ENCODE assay signal across 20 cellular contexts in genomic region chr16:56945847-56946527, GRCh38. TPM values are rescaled to one million over a fixed set of nuclear protein-coding genes. Genes with fewer than 3 reads are reported as not detected.
DNase-seq lines count a peak whose midpoint lies in the region; ATAC-seq, FAIRE-seq and TF ChIP-seq lines count a peak whose summit lies in the region.
"Had no signal": no experiment of that assay in that cellular context is flagged by ENCODE, and none has a peak within 500 bp of the region (broad histone marks: within the 10 kb centered on the region; RNA-seq: fewer than 3 reads in every experiment).

No MANE protein-coding gene starts in this region.

- no peaks in the 10 kb centered on the region for H3K9me2 ChIP-seq in MM.1S (replicated peaks; ENCODE audit: insufficient read depth, low read length)

- peaks cover 93% of the 10 kb centered on the region for H3F3A ChIP-seq in MM.1S (ENCODE audit: insufficient read depth, low read length)

- H3K27me3 ChIP-seq in MM.1S (replicated peaks; ENCODE audit: insufficient read depth, low read length) (no peaks in the 10 kb centered on the region), uterus (no peaks in the 10 kb centered on the region)
- H3K27me3 ChIP-seq: MG63, ovary had no signal

- peaks cover 19% of the 10 kb centered on the region for H3K4me1 Mint-ChIP-seq in central memory CD8-positive, alpha-beta T cell

- ATAC-seq in central memory CD8-positive, alpha-beta T cell (replicated peaks; ENCODE audit: extremely low read depth, poor library complexity, severe bottlenecking): no peak
- ATAC-seq: Panc1 had no signal

- TF ChIP-seq POLR2A in GM12891 (IDR thresholded peaks at IDR 0.05; ENCODE audit: low read depth, low read length) (no peak), uterus (IDR thresholded peaks at IDR 0.05) (no peak)

- no peak for TF ChIP-seq CTCF in MM.1S (IDR thresholded peaks at IDR 0.05; ENCODE audit: low read length)
- TF ChIP-seq CTCF in uterus (IDR thresholded peaks at IDR 0.05): no peak

- H3K27me3 Mint-ChIP-seq in central memory CD8-positive, alpha-beta T cell: no peaks in the 10 kb centered on the region
- H3K27me3 Mint-ChIP-seq: naive B cell had no signal

- intact Hi-C loops in posterior vena cava (cut with DNase I): no loop called here
- intact Hi-C loops in uterus (cut with DNase I; ENCODE audit: low total_unique reads): no loop called here

- H3K4me2 ChIP-seq in MM.1S (ENCODE audit: low read depth, low read length): no peak overlapping the region

- H3K9ac ChIP-seq in MM.1S (ENCODE audit: low read length): no peak overlapping the region

- DNase-seq in GM12891 (ENCODE audit: insufficient read length, low spot score) (no peak), MM.1S (no peak), posterior vena cava (ENCODE audit: low spot score) (peak; percentile 58), uterus (no peak), GM03348 (ENCODE audit: low spot score) (no peak)
- DNase-seq in central memory CD8-positive, alpha-beta T cell (ENCODE audit: low spot score in 2 of 2): no peak
- no peak for DNase-seq in stimulated activated CD4-positive, alpha-beta T cell treated with anti-CD3 and anti-CD28 coated beads, Interleukin-1b, Interleukin-23, amount 100 ng/mL, for 48 hours
- DNase-seq: activated CD4-positive, CD25-positive, alpha-beta regulatory T cell; activated gamma-delta T cell; AML-193; DMS79 treated with DMSO at 0.1 percent for 48 hours; naive B cell; NCI-H1694 treated with DMSO at 0.1 percent for 48 hours had no signal

- peaks cover 45% of the 10 kb centered on the region for H3K36me3 Mint-ChIP-seq in central memory CD8-positive, alpha-beta T cell (ENCODE audit: insufficient read depth)

- no peak overlapping the region for H3K4me3 Mint-ChIP-seq in central memory CD8-positive, alpha-beta T cell

- H3K79me2 ChIP-seq in MM.1S (ENCODE audit: low read length): peaks cover 24% of the 10 kb centered on the region

- no peak for FAIRE-seq in GM12891 (lab: Jason Lieb, UNC)
- FAIRE-seq: endometrium, GM18507 had no signal

- H3K9me3 Mint-ChIP-seq in central memory CD8-positive, alpha-beta T cell: no peaks in the 10 kb centered on the region
- H3K9me3 Mint-ChIP-seq: naive B cell had no signal

- H3K9me3 ChIP-seq in MM.1S (replicated peaks; ENCODE audit: insufficient read depth, low read length) (no peaks in the 10 kb centered on the region), uterus (no peaks in the 10 kb centered on the region)
- H3K9me3 ChIP-seq: MG63, ovary had no signal

- peak overlapping the region; percentile 67 for H3K27ac Mint-ChIP-seq in central memory CD8-positive, alpha-beta T cell (ENCODE audit: low read depth)

- peaks cover 36% of the 10 kb centered on the region for H4K20me1 ChIP-seq in MM.1S (ENCODE audit: insufficient read depth, low read length)

- peaks cover 38% of the 10 kb centered on the region for H3K4me1 ChIP-seq in MM.1S (ENCODE audit: low read length)
- no peaks in the 10 kb centered on the region for H3K4me1 ChIP-seq in uterus

- H3K4me3 ChIP-seq in MM.1S (ENCODE audit: low read length) (no peak overlapping the region), uterus (no peak overlapping the region)
- H3K4me3 ChIP-seq: coronary artery, MG63, ovary, SK-N-MC had no signal

- H3K36me3 ChIP-seq in MM.1S (replicated peaks; ENCODE audit: insufficient read depth, low read length): peaks cover 35% of the 10 kb centered on the region
- no peaks in the 10 kb centered on the region for H3K36me3 ChIP-seq in uterus
- H3K36me3 ChIP-seq: ovary had no signal

- H2AFZ ChIP-seq in MM.1S (ENCODE audit: low read length): no peak overlapping the region

- H3K27ac ChIP-seq in MM.1S (ENCODE audit: low read length) (peak overlapping the region; percentile 40; the same call in 1 of the 2 replicates), uterus (no peak overlapping the region)
- H3K27ac ChIP-seq: ovary, SK-N-MC had no signal

TF ChIP-seq in GM12891, 5 proteins besides CTCF, POLR2A, EP300 and RAD21:
- TF ChIP-seq PAX5 (IDR thresholded peaks at IDR 0.05; ENCODE audit: insufficient read depth, low read length, severe bottlenecking): no peak
- TF ChIP-seq POLR2AphosphoS5 (IDR thresholded peaks at IDR 0.05; ENCODE audit: low read depth, low read length): 0 out of 2 replicates have a peak, but pooled peaks have one; percentile 12
- TF ChIP-seq TAF1 (IDR thresholded peaks at IDR 0.05; ENCODE audit: low read depth, low read length): no peak

RNA-seq across cellular contexts. Expression of gene HERPUD1, which starts 14.0 kb away (rescaled TPM):
- 92.3 TPM for polyA plus RNA-seq in GM12891 (2012; ENCODE audit: low read depth, missing spikeins)
- total RNA-seq in posterior vena cava: 100 to 1,000 TPM in 1 of 2 donors, 10 to 100 TPM in 1; 99.7 to 106 TPM
- total RNA-seq in uterus: 100 to 1,000 TPM in 3 of 4 donors, 10 to 100 TPM in 1; 51.5 to 136 (median 112) TPM

RNA-seq across cellular contexts. Expression of gene CETP, which starts 15.8 kb away (rescaled TPM):
- polyA plus RNA-seq in GM12891 (2012; ENCODE audit: low read depth, missing spikeins): 7.3 TPM
- under 1 TPM in 1 of 2 donors, not detected in 1; 0.60 TPM for total RNA-seq in posterior vena cava
- 1 to 10 TPM in 1 of 4 donors, under 1 TPM in 1, not detected in 2; 0.58 to 2.8 TPM for total RNA-seq in uterus

RNA-seq across cellular contexts. Expression of gene NLRC5, which starts 43.4 kb away (rescaled TPM):
- 44.7 TPM for polyA plus RNA-seq in GM12891 (2012; ENCODE audit: low read depth, missing spikeins)
- 10 to 100 TPM; 37.8 to 53.2 TPM for total RNA-seq in posterior vena cava
- total RNA-seq in uterus: 10 to 100 TPM; 14.9 to 77.0 (median 23.9) TPM
